ENCODE assay signal across 19 cellular contexts in the genomic region with DNA sequence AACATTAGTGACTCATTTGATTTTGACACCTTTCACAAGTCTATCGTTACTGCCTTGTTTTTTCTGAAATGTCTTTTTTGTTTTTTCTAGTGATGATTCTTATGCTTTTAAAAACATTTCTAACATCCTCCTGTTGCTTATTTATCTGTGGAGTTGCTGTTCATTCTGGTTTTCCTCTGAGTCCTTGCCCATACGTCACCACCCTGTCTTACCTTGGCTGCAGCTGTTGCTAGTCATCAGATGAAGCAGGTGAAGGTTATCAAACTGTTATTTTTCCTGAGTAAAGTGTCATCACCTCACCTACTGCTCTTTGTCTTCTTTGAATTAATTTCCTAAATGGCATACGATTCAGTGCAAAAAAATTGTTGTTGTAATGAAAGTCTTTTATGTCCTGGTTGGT.
A peak's percentile ranks its signal among the peaks of the same experiment; 100 is the strongest.
DNase-seq lines count a peak whose midpoint lies in the region; ATAC-seq and TF ChIP-seq lines count a peak whose summit lies in the region.
"Had no signal": no experiment of that assay in that cellular context is flagged by ENCODE, and none has a peak within 500 bp of the region (broad histone marks: within the 10 kb centered on the region; RNA-seq: fewer than 3 reads in every experiment).

No MANE protein-coding gene starts in this region.

- TF ChIP-seq POLR2A in vagina (IDR thresholded peaks at IDR 0.05): no peak

- H3K9me3 Mint-ChIP-seq in memory B cell (peaks cover 4% of the 10 kb centered on the region), endodermal cell (peaks cover 3% of the 10 kb centered on the region)

- no peak overlapping the region for H3K4me3 Mint-ChIP-seq in memory B cell
- no peak overlapping the region for H3K4me3 Mint-ChIP-seq in endodermal cell
- H3K4me3 Mint-ChIP-seq: B cell had no signal

- H3K27ac Mint-ChIP-seq in memory B cell (peak overlapping the region; percentile 40), endodermal cell (no peak overlapping the region)
- H3K27ac Mint-ChIP-seq: B cell had no signal

- no peaks in the 10 kb centered on the region for H3K9me3 ChIP-seq in endodermal cell (ENCODE audit: control insufficient read depth, low read length)
- H3K9me3 ChIP-seq in vagina: no peaks in the 10 kb centered on the region
- H3K9me3 ChIP-seq: SJSA1 had no signal

- no peak for ATAC-seq in memory B cell (ENCODE audit: low read depth)
- ATAC-seq: HCT116 had no signal

- H3K4me1 Mint-ChIP-seq in memory B cell: no peaks in the 10 kb centered on the region
- H3K4me1 Mint-ChIP-seq in endodermal cell: peaks cover 5% of the 10 kb centered on the region
- H3K4me1 Mint-ChIP-seq: B cell had no signal

- no peak overlapping the region for H3K9ac ChIP-seq in endodermal cell (ENCODE audit: extremely low read depth, low read length, poor library complexity, severe bottlenecking)
- H3K9ac ChIP-seq: GM23248 had no signal

- H3K4me3 ChIP-seq in endodermal cell (ENCODE audit: low read length): no peak overlapping the region
- H3K4me3 ChIP-seq in vagina: no peak overlapping the region
- H3K4me3 ChIP-seq: GM23248, SJSA1 had no signal

- H3K27me3 Mint-ChIP-seq in memory B cell (no peaks in the 10 kb centered on the region), endodermal cell (ENCODE audit: insufficient read depth) (no peaks in the 10 kb centered on the region)
- H3K27me3 Mint-ChIP-seq: B cell had no signal

- H3K36me3 ChIP-seq in endodermal cell (ENCODE audit: control insufficient read depth, insufficient read depth, low read length) (no peaks in the 10 kb centered on the region), vagina (no peaks in the 10 kb centered on the region)
- H3K36me3 ChIP-seq: SJSA1 had no signal

- DNase-seq in NCI-H2107 treated with DMSO at 0.1 percent for 48 hours (lab: John Stamatoyannopoulos, UW; ENCODE audit: unreplicated experiment) (peak; percentile 29), NCI-H2107 (lab: John Stamatoyannopoulos, UW) (no peak), NCI-H146 (lab: John Stamatoyannopoulos, UW) (peak; percentile 87), SHP77 (lab: John Stamatoyannopoulos, UW) (peak; percentile 94 to 95), memory B cell (ENCODE audit: low spot score in 2 of 2) (no peak), endodermal cell (no peak), vagina (ENCODE audit: extremely low spot score in 2 of 2) (no peak), AG08395 (ENCODE audit: low spot score) (no peak)
- DNase-seq: 8988T, COR-L47, DMS 273 treated with DMSO at 0.1 percent for 48 hours, EL, GM23248, Kasumi-1, NCI-H187 treated with DMSO at 0.1 percent for 48 hours, NCI-H510A had no signal

- H3K4me1 ChIP-seq in endodermal cell (ENCODE audit: control insufficient read depth, insufficient read depth, low read length) (no peaks in the 10 kb centered on the region), vagina (no peaks in the 10 kb centered on the region)
- H3K4me1 ChIP-seq: SJSA1 had no signal

- no peak overlapping the region for H3K27ac ChIP-seq in endodermal cell (ENCODE audit: low read depth, low read length)
- no peak overlapping the region for H3K27ac ChIP-seq in vagina
- H3K27ac ChIP-seq: GM23248, SJSA1 had no signal

- 93 to 100% methylated on average over 2 to 3 of the region's 3 CpGs for WGBS in endodermal cell (ENCODE audit: insufficient coverage in 1 of 2, insufficient read length in 1 of 2), 2 experiments

- H3K36me3 Mint-ChIP-seq in memory B cell (no peaks in the 10 kb centered on the region), endodermal cell (ENCODE audit: low read depth) (no peaks in the 10 kb centered on the region)

- no peaks in the 10 kb centered on the region for H3K27me3 ChIP-seq in endodermal cell (ENCODE audit: control insufficient read depth, insufficient read depth, low read length, poor library complexity, severe bottlenecking)
- H3K27me3 ChIP-seq in vagina: no peaks in the 10 kb centered on the region
- H3K27me3 ChIP-seq: SJSA1 had no signal

- TF ChIP-seq CTCF in endodermal cell (conservative IDR thresholded peaks at IDR 0.05): no peak
- TF ChIP-seq CTCF in vagina (IDR thresholded peaks at IDR 0.05): no peak

- intact Hi-C loops in vagina (cut with DNase I): loop anchor here (10.0 kb wide), 1 partner anchor 1585 kb away; no protein-coding TSS in a partner anchor

Comparison
In these comparisons a context has a peak if more than half of its experiments do, and no peak if none do; other contexts are left out.
1. DNase-seq: peak in NCI-H2107 treated with DMSO at 0.1 percent for 48 hours (single experiment), NCI-H146 (single experiment) and SHP77 (2 of 2); none in NCI-H2107 (single experiment), memory B cell (0 of 2), endodermal cell (single experiment), vagina (0 of 2) and AG08395 (single experiment).